12 cellular contexts compared by ENCODE assay signal in the genomic region with DNA sequence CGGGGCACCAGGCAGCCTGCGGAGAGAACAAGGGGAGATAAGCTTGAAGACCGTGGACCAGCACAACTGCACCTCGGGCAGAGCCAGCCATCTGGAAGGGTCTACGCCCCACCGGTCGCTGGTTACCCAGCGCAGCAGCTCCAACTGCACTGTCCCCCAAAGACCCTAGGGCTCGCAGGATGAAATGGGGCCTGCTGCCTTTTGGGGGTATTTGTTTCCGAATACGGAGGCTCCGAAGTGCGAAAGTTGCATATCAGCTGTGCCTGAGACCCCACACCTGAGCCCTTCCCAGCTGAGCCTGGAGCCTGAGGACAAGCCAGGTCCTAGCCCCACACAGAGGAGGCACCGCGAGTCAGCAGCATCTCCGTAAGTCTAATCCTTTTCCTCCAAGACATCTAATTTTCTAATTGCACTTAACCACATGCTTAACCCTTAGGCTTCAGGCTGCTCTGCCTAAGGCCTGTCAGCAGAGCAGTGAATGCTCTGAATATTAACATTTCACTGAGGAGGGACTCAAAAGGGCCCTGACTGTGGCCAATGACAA. TPM values are rescaled to one million over a fixed set of nuclear protein-coding genes. Genes with fewer than 3 reads are reported as not detected.
A peak's percentile ranks its signal among the peaks of the same experiment; 100 is the strongest.
DNase-seq lines count a peak whose midpoint lies in the region; ATAC-seq, FAIRE-seq and TF ChIP-seq lines count a peak whose summit lies in the region.
"Had no signal": no experiment of that assay in that cellular context is flagged by ENCODE, and none has a peak within 500 bp of the region (broad histone marks: within the 10 kb centered on the region; RNA-seq: fewer than 3 reads in every experiment).

No MANE protein-coding gene starts in this region.

- peak overlapping the region; percentile 69 for H3K27ac ChIP-seq in HepG2 (ENCODE audit: extremely low read length, insufficient read depth, low read length)
- H3K27ac ChIP-seq in substantia nigra (ENCODE audit: low read depth, low read length, poor library complexity, severe bottlenecking): peak overlapping the region; percentile 31

- FAIRE-seq in HepG2 (lab: Jason Lieb, UNC) (no peak), HTR-8/SVneo (lab: Jason Lieb, UNC) (no peak)
- FAIRE-seq: A204.1, GM18507 had no signal

- POLR2A ChIA-PET in HepG2 (lab: Yijun Ruan, JAX): interaction anchor here (0.6 to 12.4 kb wide), 13 partner anchors 8 to 95 kb away, joined by 3 to 141 read pairs (median 9); partner anchors contain the start of gene KATNB1

- peak overlapping the region; percentile 87 for H3K4me2 ChIP-seq in HepG2 (ENCODE audit: low read depth, low read length)

- H3K27me3 Mint-ChIP-seq in brain: peaks cover under 1% of the 10 kb centered on the region
- peaks cover 34% of the 10 kb centered on the region for H3K27me3 Mint-ChIP-seq in activated T-cell treated with anti-CD3 and anti-CD28 coated beads, Interleukin-2, amount 50 U/mL, for 24 hours

- TF ChIP-seq EP300 in HepG2 (IDR thresholded peaks at IDR 0.05; ENCODE audit: low read depth in 2 of 2, low read length in 2 of 2) (no peak), HepG2 (CRISPR knock-in tag; IDR thresholded peaks at IDR 0.05; ENCODE audit: borderline replicate concordance) (no peak)

- 19% methylated on average over 11 of the region's 16 CpGs for WGBS in HepG2 (ENCODE audit: low lambda C conversion rate)

- intact Hi-C loops in HepG2 (cut with micrococcal nuclease; ENCODE audit: unreplicated experiment): loop anchor here (5.0 kb wide), 2 partner anchors 44 to 204 kb away; partner anchors contain the start of genes USB1 and ZNF319

- TSS peak; percentile 42 for BruUV-seq in HepG2 (replicated peaks; lab: Mats Ljungman, UMichigan)

- CTCF ChIA-PET in HepG2 (lab: Yijun Ruan, JAX; ENCODE audit: low intra/inter-chr PET ratio, low total read pairs): interaction anchor here (1.1 to 1.2 kb wide), 2 partner anchors 16 to 64 kb away, joined by 4 to 5 read pairs; no protein-coding TSS in a partner anchor

- ATAC-seq in HepG2: peak; percentile 29

- H2AFZ ChIP-seq in HepG2 (ENCODE audit: low read length): no peak overlapping the region

- in situ Hi-C loops in HepG2 (cut with HindIII; ENCODE audit: extremely low pct_ligation_motif_present, low pct_unique_long_range_greater_than_20kb): no loop called here

- peak overlapping the region in 4 of 5 experiments; percentile 63 to 79 (median 71) for H3K4me3 Mint-ChIP-seq in brain
- H3K4me3 Mint-ChIP-seq in activated T-cell treated with anti-CD3 and anti-CD28 coated beads, Interleukin-2, amount 50 U/mL, for 24 hours: no peak overlapping the region
- H3K4me3 Mint-ChIP-seq: activated CD4-positive, alpha-beta memory T cell treated with anti-CD3 and anti-CD28 coated beads, Interleukin-2, amount 10 ng/mL, durations not matched to agents 7 days and 5 days had no signal

- peak overlapping the region; percentile 62; the same call in 1 of the 2 replicates for H3K9ac ChIP-seq in HepG2 (ENCODE audit: insufficient read depth, low read depth, low read length)

- H3K79me2 ChIP-seq in HepG2 (ENCODE audit: insufficient read depth, low read length): peaks cover 40% of the 10 kb centered on the region

- peaks cover 74% of the 10 kb centered on the region for H3K4me1 ChIP-seq in HepG2 (ENCODE audit: insufficient read depth, low read length)

- no peaks in the 10 kb centered on the region for H3K27me3 ChIP-seq in HepG2 (ENCODE audit: control insufficient read depth in 1 of 2, insufficient read depth in 2 of 2, low read length in 2 of 2)

- peaks cover 10 to 12% of the 10 kb centered on the region in 2 experiments; a peak in 4 of 5 replicates for H3K36me3 ChIP-seq in HepG2 (replicated peaks in 1 of 2; ENCODE audit: control insufficient read depth in 1 of 2, insufficient read depth in 2 of 2, low read length in 2 of 2)

- TF ChIP-seq CTCF in brain (conservative IDR thresholded peaks at IDR 0.05): no peak
- TF ChIP-seq CTCF in HepG2 (CRISPR knock-in tag; IDR thresholded peaks at IDR 0.05): no peak

- no peaks in the 10 kb centered on the region; the same call in 1 of the 2 replicates for H4K20me1 ChIP-seq in HepG2 (ENCODE audit: insufficient read depth, low read length)

- no peaks in the 10 kb centered on the region for H3K9me3 ChIP-seq in HepG2 (ENCODE audit: low read length)

- peaks cover 60% of the 10 kb centered on the region for H3K4me1 Mint-ChIP-seq in brain
- H3K4me1 Mint-ChIP-seq in activated T-cell treated with anti-CD3 and anti-CD28 coated beads, Interleukin-2, amount 50 U/mL, for 24 hours (ENCODE audit: low read depth): peaks cover 27% of the 10 kb centered on the region

- H3K36me3 Mint-ChIP-seq in brain: peaks cover 3% of the 10 kb centered on the region
- no peaks in the 10 kb centered on the region for H3K36me3 Mint-ChIP-seq in activated T-cell treated with anti-CD3 and anti-CD28 coated beads, Interleukin-2, amount 50 U/mL, for 24 hours (ENCODE audit: low read depth)

- peaks cover 0 to 2% (median 0%) of the 10 kb centered on the region in 5 experiments for H3K9me3 Mint-ChIP-seq in brain
- no peaks in the 10 kb centered on the region for H3K9me3 Mint-ChIP-seq in activated T-cell treated with anti-CD3 and anti-CD28 coated beads, Interleukin-2, amount 50 U/mL, for 24 hours
- H3K9me3 Mint-ChIP-seq: activated CD4-positive, alpha-beta memory T cell treated with anti-CD3 and anti-CD28 coated beads, Interleukin-2, amount 10 ng/mL, durations not matched to agents 7 days and 5 days had no signal

- H3K27ac Mint-ChIP-seq in brain: peak overlapping the region in 4 of 5 experiments; percentile 7 to 92 (median 82)
- H3K27ac Mint-ChIP-seq in activated T-cell treated with anti-CD3 and anti-CD28 coated beads, Interleukin-2, amount 50 U/mL, for 24 hours: no peak overlapping the region
- H3K27ac Mint-ChIP-seq: activated CD4-positive, alpha-beta memory T cell treated with anti-CD3 and anti-CD28 coated beads, Interleukin-2, amount 10 ng/mL, durations not matched to agents 7 days and 5 days had no signal

- TF ChIP-seq POLR2A in HepG2 (IDR thresholded peaks at IDR 0.05; ENCODE audit: insufficient read depth in 1 of 2, low read depth in 2 of 2, low read length in 2 of 2): no peak

- peak overlapping the region; percentile 42 to 74 (median 67); a peak in 5 of 6 replicates for H3K4me3 ChIP-seq in HepG2 (replicated peaks in 1 of 3; ENCODE audit: insufficient read depth in 1 of 3, low read depth in 2 of 3, low read length in 3 of 3)

- DNase-seq in DMS79 (lab: John Stamatoyannopoulos, UW) (peak; percentile 12), DMS79 treated with DMSO at 0.1 percent for 48 hours (lab: John Stamatoyannopoulos, UW) (no peak), HepG2 (ENCODE audit: low spot score) (no peak), substantia nigra (lab: John Stamatoyannopoulos, UW) (no peak), HTR-8/SVneo (ENCODE audit: insufficient read length, low spot score) (no peak), COR-L47 (lab: John Stamatoyannopoulos, UW) (no peak)
- no peak for DNase-seq in activated T-cell treated with anti-CD3 and anti-CD28 coated beads, Interleukin-2, amount 50 U/mL, for 24 hours
- DNase-seq: activated CD4-positive, alpha-beta memory T cell treated with anti-CD3 and anti-CD28 coated beads, Interleukin-2, amount 10 ng/mL, durations not matched to agents 7 days and 5 days; activated naive CD4-positive, alpha-beta T cell treated with Interleukin-2 at 50 U/mL for 16 hours had no signal

- TF ChIP-seq RAD21 in HepG2 (CRISPR knock-in tag; IDR thresholded peaks at IDR 0.05): no peak

TF ChIP-seq in HepG2, 621 proteins besides CTCF, POLR2A, EP300 and RAD21 (continues in another document):
- no peak for TF ChIP-seq SRF (IDR thresholded peaks at IDR 0.05; ENCODE audit: low read depth, low read length)
- TF ChIP-seq ZNF598 (CRISPR knock-in tag; IDR thresholded peaks at IDR 0.05; ENCODE audit: borderline replicate concordance): no peak
- TF ChIP-seq PITX1 (CRISPR knock-in tag; IDR thresholded peaks at IDR 0.05): no peak
- TF ChIP-seq PHF21A (CRISPR knock-in tag; IDR thresholded peaks at IDR 0.05): no peak
- TF ChIP-seq ZNF772 (CRISPR knock-in tag; IDR thresholded peaks at IDR 0.05): 0 out of 2 replicates have a peak, but pooled peaks have one; percentile 2
- TF ChIP-seq ZNF44 (CRISPR knock-in tag; IDR thresholded peaks at IDR 0.05): no peak
- no peak for TF ChIP-seq ATF7 (IDR thresholded peaks at IDR 0.05)
- TF ChIP-seq ATF7 (CRISPR knock-in tag; IDR thresholded peaks at IDR 0.05): no peak
- no peak for TF ChIP-seq TBX3 (IDR thresholded peaks at IDR 0.05; ENCODE audit: borderline replicate concordance)
- TF ChIP-seq HNF4A (CRISPR knock-in tag; IDR thresholded peaks at IDR 0.05): no peak
- TF ChIP-seq NFE2L2 (IDR thresholded peaks at IDR 0.05; ENCODE audit: low read length): no peak

RNA-seq across cellular contexts. Expression of gene KIFC3, which starts 4.0 kb away (rescaled TPM):
- polyA plus RNA-seq in brain (ENCODE audit: insufficient read depth, low read depth, low replicate concordance): 78.3 TPM
- 30.0 and 45.3 TPM in 2 replicates for total RNA-seq in HepG2 (2016; rRNA removed; fragmentation: Illumina TruSeq; extraction: Trizol)
- 11.2 and 13.3 TPM in 2 replicates for total RNA-seq in HepG2 (2016; cell fraction: cytosol; rRNA removed; fragmentation: Illumina TruSeq; extraction: Trizol; ENCODE audit: low read depth)
- 26.2 and 45.1 TPM in 2 replicates for total RNA-seq in HepG2 (2016; cell fraction: insoluble cytoplasmic fraction; rRNA removed; fragmentation: Illumina TruSeq; extraction: Trizol)
- total RNA-seq in HepG2 (2016; cell fraction: membrane; rRNA removed; fragmentation: Illumina TruSeq; extraction: Trizol): 23.6 and 24.3 TPM in 2 replicates
- 39.1 and 45.8 TPM in 2 replicates for total RNA-seq in HepG2 (2016; cell fraction: nucleus; rRNA removed; fragmentation: Illumina TruSeq; extraction: Trizol)
- 42.1 and 70.6 TPM in 2 replicates for polyA plus RNA-seq in HepG2 (2011; rRNA removed)
- polyA plus RNA-seq in HepG2 (2011; cell fraction: cytosol; rRNA removed): 43.4 and 59.0 TPM in 2 replicates
- 225 and 236 TPM in 2 replicates for polyA plus RNA-seq in HepG2 (2011; cell fraction: nucleus; rRNA removed)
- polyA plus RNA-seq in HepG2 (2012): 21.3 and 43.4 TPM in 2 replicates
- polyA plus RNA-seq in HepG2 (2016; cell fraction: cytosol; fragmentation: Illumina TruSeq; extraction: Trizol; ENCODE audit: low read depth): 14.4 and 14.6 TPM in 2 replicates
- 20.2 and 24.5 TPM in 2 replicates for polyA plus RNA-seq in HepG2 (2016; cell fraction: insoluble cytoplasmic fraction; fragmentation: Illumina TruSeq; extraction: Trizol; ENCODE audit: low read depth)
- polyA plus RNA-seq in HepG2 (2016; cell fraction: membrane; fragmentation: Illumina TruSeq; extraction: Trizol; ENCODE audit: low read depth): 13.8 and 19.9 TPM in 2 replicates
- polyA plus RNA-seq in HepG2 (2016; cell fraction: nucleus; fragmentation: Illumina TruSeq; extraction: Trizol; ENCODE audit: insufficient read depth, low read depth): 79.4 and 80.8 TPM in 2 replicates
- 132 and 141 TPM in 2 replicates for polyA minus RNA-seq in HepG2 (2011; rRNA and poly(A)+ RNA removed; ENCODE audit: low replicate concordance)
- polyA minus RNA-seq in HepG2 (2011; cell fraction: cytosol; rRNA and poly(A)+ RNA removed): 31.9 and 33.7 TPM in 2 replicates
- 94.9 and 117 TPM in 2 replicates for polyA minus RNA-seq in HepG2 (2011; cell fraction: nucleus; rRNA and poly(A)+ RNA removed)
- total RNA-seq: activated CD4-positive, alpha-beta memory T cell treated with anti-CD3 and anti-CD28 coated beads, Interleukin-2, amount 10 ng/mL, durations not matched to agents 7 days and 5 days had no signal
